ENCODE assay signal across 1 cellular context in the genomic region with DNA sequence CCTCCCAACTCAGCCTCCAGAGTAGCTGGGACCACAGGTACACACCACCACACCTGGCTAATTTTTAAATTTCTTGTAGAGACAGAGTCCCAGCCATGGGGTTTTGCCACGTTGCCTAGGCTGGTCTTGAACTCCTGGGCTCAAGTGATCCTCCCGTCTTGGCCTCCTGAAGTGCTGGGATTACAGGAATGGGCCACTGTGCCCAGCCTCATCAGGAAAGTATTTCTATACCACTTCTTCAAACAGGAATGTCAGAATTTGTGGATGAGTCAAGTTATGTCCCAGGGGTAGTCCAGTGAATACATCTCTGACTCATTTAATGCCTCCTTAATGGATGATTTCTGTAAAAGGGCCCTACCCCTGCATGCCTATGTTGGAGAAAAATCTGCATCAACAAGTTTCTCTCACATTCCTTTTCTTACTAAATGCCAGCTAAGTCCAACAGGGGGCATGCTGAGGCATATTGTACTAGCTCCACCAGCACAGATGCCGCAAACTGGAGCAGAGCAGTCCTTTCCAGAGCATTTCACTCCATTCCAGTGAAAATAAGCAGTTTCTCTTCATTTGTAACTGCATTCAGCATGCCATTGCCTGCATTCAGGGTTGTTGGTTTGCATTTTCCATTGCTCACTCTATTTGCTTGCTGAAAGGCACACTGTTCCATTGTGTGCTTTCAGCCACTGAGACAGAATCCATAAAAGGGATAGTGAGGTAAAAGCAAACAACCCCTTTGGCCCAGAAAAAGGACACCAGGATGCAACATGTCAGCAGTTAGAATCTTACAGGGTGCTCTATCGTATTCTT.
TF ChIP-seq lines count a peak whose summit lies in the region.

No MANE protein-coding gene starts in this region.

TF ChIP-seq in endothelial cell of umbilical vein, 7 proteins besides CTCF, POLR2A, EP300 and RAD21:
- TF ChIP-seq FOS (IDR thresholded peaks at IDR 0.05; ENCODE audit: borderline replicate concordance, insufficient read depth, low read length) (peak; percentile 88), EZH2 (IDR thresholded peaks at IDR 0.05; ENCODE audit: borderline replicate concordance, low read depth, low read length, severe bottlenecking) (no peak), GATA2 (IDR thresholded peaks at IDR 0.05; ENCODE audit: insufficient read depth, insufficient read length, low read depth, low read length) (no peak), MYC (IDR thresholded peaks at IDR 0.05; ENCODE audit: low read depth, low read length) (no peak), POLR2AphosphoS5 (IDR thresholded peaks at IDR 0.05; ENCODE audit: insufficient read depth, low read depth, low read length) (no peak), JUN (IDR thresholded peaks at IDR 0.05; ENCODE audit: borderline replicate concordance, insufficient read depth, insufficient read length, low read depth) (peak; percentile 65)
- TF ChIP-seq, protein P1, sequence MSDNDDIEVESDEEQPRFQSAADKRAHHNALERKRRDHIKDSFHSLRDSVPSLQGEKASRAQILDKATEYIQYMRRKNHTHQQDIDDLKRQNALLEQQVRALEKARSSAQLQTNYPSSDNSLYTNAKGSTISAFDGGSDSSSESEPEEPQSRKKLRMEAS (IDR thresholded peaks at IDR 0.05; ENCODE audit: insufficient read depth, insufficient read length): no peak
TF ChIP-seq in endothelial cell of umbilical vein: peak in this region for 2.
